ENCODE assay signal across 11 cellular contexts in genomic region chr9:129664664-129665007, GRCh38. TPM values are rescaled to one million over a fixed set of nuclear protein-coding genes. Genes with fewer than 3 reads are reported as not detected.
DNase-seq lines count a peak whose midpoint lies in the region; ATAC-seq and TF ChIP-seq lines count a peak whose summit lies in the region.
"Had no signal": no experiment of that assay in that cellular context is flagged by ENCODE, and none has a peak within 500 bp of the region (broad histone marks: within the 10 kb centered on the region; RNA-seq: fewer than 3 reads in every experiment).

No MANE protein-coding gene starts in this region.

- peak overlapping the region; percentile 16 to 85 for H3K4me3 Mint-ChIP-seq in CD14-positive monocyte

- no peak overlapping the region for H3K27ac Mint-ChIP-seq in CD14-positive monocyte

- peaks cover 8% of the 10 kb centered on the region for H3K4me1 Mint-ChIP-seq in CD14-positive monocyte

- no peaks in the 10 kb centered on the region for H3K36me3 Mint-ChIP-seq in CD14-positive monocyte

- H3K4me3 ChIP-seq in KMS-11 (IDR thresholded peaks at IDR 0.05; ENCODE audit: insufficient read depth, low read depth, low read length) (no peak overlapping the region), esophagus squamous epithelium (peak overlapping the region; percentile 35 to 64 (median 44)), parathyroid adenoma (ENCODE audit: low read depth, low read length) (no peak overlapping the region)

- H3K9me3 ChIP-seq in esophagus squamous epithelium (no peaks in the 10 kb centered on the region), parathyroid adenoma (ENCODE audit: control insufficient read depth, low read length) (no peaks in the 10 kb centered on the region)

- peaks cover 54 to 82% (median 64%) of the 10 kb centered on the region in 3 donors for H3K27me3 Mint-ChIP-seq in CD14-positive monocyte (ENCODE audit: low read depth in 3 of 3)

- ATAC-seq in GM19324 (IDR thresholded peaks at IDR 0.05; ENCODE audit: low FRiP score, unreplicated experiment), result no peak
- ATAC-seq: left colon had no signal

- H3K4me2 ChIP-seq in KMS-11 (no peak overlapping the region), parathyroid adenoma (ENCODE audit: low read length) (peak overlapping the region; percentile 72)

- H3K27me3 ChIP-seq in KMS-11 (ENCODE audit: insufficient read depth, low read depth), result peaks cover 74% of the 10 kb centered on the region
- H3K27me3 ChIP-seq in esophagus squamous epithelium, result peaks cover 0 to 56% (median 0%) of the 10 kb centered on the region in 4 donors
- no peaks in the 10 kb centered on the region for H3K27me3 ChIP-seq in parathyroid adenoma (ENCODE audit: control insufficient read depth, insufficient read depth, low read length)

- no peak overlapping the region for H3K27ac ChIP-seq in KMS-11
- peak overlapping the region in 3 of 4 donors; percentile 34 to 62 (median 56) for H3K27ac ChIP-seq in esophagus squamous epithelium
- H3K27ac ChIP-seq in parathyroid adenoma, result no peak overlapping the region

- TF ChIP-seq CTCF in CD14-positive monocyte (IDR thresholded peaks at IDR 0.05) (no peak), KMS-11 (conservative IDR thresholded peaks at IDR 0.05; ENCODE audit: low read depth, low read length) (no peak), esophagus squamous epithelium (IDR thresholded peaks at IDR 0.05) (no peak), parathyroid adenoma (IDR thresholded peaks at IDR 0.05) (no peak)

- no peak for TF ChIP-seq POLR2A in esophagus squamous epithelium (IDR thresholded peaks at IDR 0.05)

- intact Hi-C loops in CD14-positive monocyte (cut with micrococcal nuclease) (no loop called here), esophagus squamous epithelium (cut with DNase I) (no loop called here)

- peaks cover 0 to 15% (median 2%) of the 10 kb centered on the region in 7 donors for H3K9me3 Mint-ChIP-seq in CD14-positive monocyte

- no peaks in the 10 kb centered on the region for H3K79me2 ChIP-seq in KMS-11 (ENCODE audit: insufficient read depth, low read depth)
- no peaks in the 10 kb centered on the region for H3K79me2 ChIP-seq in parathyroid adenoma

- H2AFZ ChIP-seq in KMS-11 (ENCODE audit: low read depth) (peak overlapping the region; percentile 6; the same call in 1 of the 2 replicates), parathyroid adenoma (peak overlapping the region; percentile 56)

- 39 to 54% methylated on average over 11 to 12 of the region's 13 CpGs for WGBS in esophagus squamous epithelium, 2 donors

- H3K9ac ChIP-seq in KMS-11 (no peak overlapping the region), parathyroid adenoma (no peak overlapping the region)

- H3K36me3 ChIP-seq in KMS-11 (ENCODE audit: insufficient read depth), result no peaks in the 10 kb centered on the region
- no peaks in the 10 kb centered on the region for H3K36me3 ChIP-seq in esophagus squamous epithelium
- H3K36me3 ChIP-seq in parathyroid adenoma (ENCODE audit: control insufficient read depth, insufficient read depth, low read length), result no peaks in the 10 kb centered on the region

- no peaks in the 10 kb centered on the region for H4K20me1 ChIP-seq in KMS-11 (ENCODE audit: insufficient read depth)

- H3K4me1 ChIP-seq in KMS-11 (ENCODE audit: low read depth, poor library complexity, severe bottlenecking) (no peaks in the 10 kb centered on the region), esophagus squamous epithelium (peaks cover 14 to 39% (median 14%) of the 10 kb centered on the region in 3 donors), parathyroid adenoma (no peaks in the 10 kb centered on the region)

- DNase-seq in CD14-positive monocyte (ENCODE audit: low spot score), result no peak
- no peak for DNase-seq in esophagus squamous epithelium (lab: John Stamatoyannopoulos, UW)
- DNase-seq in SHP77 treated with DMSO at 0.1 percent for 48 hours (lab: John Stamatoyannopoulos, UW), result no peak
- no peak for DNase-seq in NCI-H510A (lab: John Stamatoyannopoulos, UW)
- DNase-seq in NCI-H446 (lab: John Stamatoyannopoulos, UW), result no peak
- DNase-seq: dermis blood vessel endothelial cell; left colon; stimulated activated CD4-positive, alpha-beta T cell treated with anti-CD3 and anti-CD28 coated beads, Interleukin-1b, Interleukin-23, amount 100 ng/mL, for 48 hours had no signal

RNA-seq across cellular contexts. Expression of gene PRRX2, which starts 0.8 kb away (rescaled TPM):
- not detected for polyA plus RNA-seq in CD14-positive monocyte
- total RNA-seq in esophagus squamous epithelium, result 1 to 10 TPM in 3 of 4 donors, under 1 TPM in 1; 0.82 to 3.8 (median 2.3) TPM

RNA-seq across cellular contexts. Expression of gene ASB6, which starts 22.7 kb away (rescaled TPM):
- 10 to 100 TPM in 1 of 2 donors, 1 to 10 TPM in 1; 8.1 to 10.1 TPM for polyA plus RNA-seq in CD14-positive monocyte
- total RNA-seq in esophagus squamous epithelium, result 10 to 100 TPM; 15.4 to 22.5 (median 17.6) TPM

RNA-seq across cellular contexts. Expression of gene NTMT1, which starts 38.7 kb away (rescaled TPM):
- 10 to 100 TPM; 28.2 to 43.9 TPM for polyA plus RNA-seq in CD14-positive monocyte
- 10 to 100 TPM; 14.0 to 17.6 (median 16.0) TPM for total RNA-seq in esophagus squamous epithelium

RNA-seq across cellular contexts. Expression of gene C9orf50, which starts 43.7 kb away (rescaled TPM):
- not detected for polyA plus RNA-seq in CD14-positive monocyte
- not detected for total RNA-seq in esophagus squamous epithelium
- total RNA-seq: dermis blood vessel endothelial cell had no signal

Comparison
In these comparisons a context has a peak if more than half of its experiments do, and no peak if none do; other contexts are left out.
1. H3K27ac ChIP-seq: peak in esophagus squamous epithelium (3 of 4); none in KMS-11 (single experiment) and parathyroid adenoma (single experiment).
2. H3K4me3 ChIP-seq: peak in esophagus squamous epithelium (4 of 4); none in KMS-11 (single experiment) and parathyroid adenoma (single experiment).